ENCODE assay signal across 8 cellular contexts in the genomic region with DNA sequence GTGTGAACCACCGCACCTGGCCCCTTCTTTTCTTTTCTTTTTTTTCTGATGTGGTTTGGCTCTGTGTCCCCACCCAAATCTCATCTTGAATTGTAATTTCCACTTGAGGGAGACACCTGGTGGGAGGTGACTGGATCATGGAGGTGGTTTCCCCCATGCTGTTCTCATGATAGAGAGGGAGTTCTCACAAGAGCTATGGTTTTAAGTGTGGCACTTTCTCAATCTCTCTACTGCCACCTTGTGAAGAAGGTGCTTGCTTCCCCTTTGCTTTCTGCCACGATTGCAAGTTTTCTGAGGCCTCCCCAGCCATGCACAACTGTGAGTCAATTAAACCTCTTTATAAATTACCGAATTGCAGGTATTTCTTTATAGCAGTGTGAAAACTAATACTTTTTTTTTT. TPM values are rescaled to one million over a fixed set of nuclear protein-coding genes. Genes with fewer than 3 reads are reported as not detected.
DNase-seq lines count a peak whose midpoint lies in the region; ATAC-seq and TF ChIP-seq lines count a peak whose summit lies in the region.

No MANE protein-coding gene starts in this region.

- CTCF ChIA-PET in activated CD4-positive, alpha-beta memory T cell treated with anti-CD3 and anti-CD28 coated beads, Interleukin-2, amount 10 ng/mL, durations not matched to agents 7 days and 5 days (lab: Charles Lee): interaction anchor here (0.6 to 2.9 kb wide), 11 partner anchors 8 to 637 kb away, joined by 3 to 12 read pairs (median 4); a partner anchor contains a TSS

- no peak overlapping the region for H2AFZ ChIP-seq in MM.1S (ENCODE audit: low read length)
- H2AFZ ChIP-seq in mesenchymal stem cell (ENCODE audit: low read depth, low read length): no peak overlapping the region

- H3K4me3 Mint-ChIP-seq in activated CD4-positive, alpha-beta memory T cell treated with anti-CD3 and anti-CD28 coated beads, Interleukin-2, amount 10 ng/mL, durations not matched to agents 7 days and 5 days: no peak overlapping the region

- DNase-seq in GM06990 (ENCODE audit: extremely low read depth, insufficient read length) (no peak), MM.1S (peak; percentile 63), mesenchymal stem cell (peak; percentile 41), UCSD-AML1 (lab: John Stamatoyannopoulos, UW; ENCODE audit: unreplicated experiment) (no peak)
- DNase-seq in activated CD4-positive, alpha-beta memory T cell treated with anti-CD3 and anti-CD28 coated beads, Interleukin-2, amount 10 ng/mL, durations not matched to agents 7 days and 5 days: peak; percentile 24
- no peak for DNase-seq in activated CD4-positive, CD25-positive, alpha-beta regulatory T cell (lab: John Stamatoyannopoulos, UW)

- no peak overlapping the region for H3K4me3 ChIP-seq in GM06990 (replicated peaks; ENCODE audit: low read depth, low read length)
- no peak overlapping the region for H3K4me3 ChIP-seq in MM.1S (ENCODE audit: low read length)
- no peak overlapping the region for H3K4me3 ChIP-seq in mesenchymal stem cell (ENCODE audit: insufficient read depth in 1 of 2, low read depth in 1 of 2, low read length in 2 of 2)

- TF ChIP-seq CTCF in GM06990 (IDR thresholded peaks at IDR 0.05; ENCODE audit: insufficient read depth, low read length, poor library complexity, severe bottlenecking) (peak; percentile 44), MM.1S (IDR thresholded peaks at IDR 0.05; ENCODE audit: low read length) (peak; percentile 48)

- H3K36me3 ChIP-seq in GM06990 (ENCODE audit: control insufficient read depth, insufficient read depth, low read length) (no peaks in the 10 kb centered on the region), MM.1S (replicated peaks; ENCODE audit: insufficient read depth, low read length) (no peaks in the 10 kb centered on the region), mesenchymal stem cell (ENCODE audit: control insufficient read depth in 1 of 2, insufficient read depth in 2 of 2, low read depth in 1 of 2, low read length in 2 of 2) (no peaks in the 10 kb centered on the region)

- H3K79me2 ChIP-seq in MM.1S (ENCODE audit: low read length): 0 out of 2 replicates have a peak, but pooled peaks cover under 1% of the 10 kb centered on the region

- no peaks in the 10 kb centered on the region for H3K36me3 Mint-ChIP-seq in activated CD4-positive, alpha-beta memory T cell treated with anti-CD3 and anti-CD28 coated beads, Interleukin-2, amount 10 ng/mL, durations not matched to agents 7 days and 5 days (ENCODE audit: low read depth)

- H2AK5ac ChIP-seq in mesenchymal stem cell (ENCODE audit: low read length, severe bottlenecking): no peak overlapping the region

- no peak overlapping the region for H3K4ac ChIP-seq in mesenchymal stem cell (ENCODE audit: low read depth in 1 of 2, low read length in 2 of 2)

- H4K91ac ChIP-seq in mesenchymal stem cell (ENCODE audit: low read length): no peak overlapping the region

- no peak overlapping the region for H3K9ac ChIP-seq in MM.1S (ENCODE audit: low read length)
- no peak overlapping the region for H3K9ac ChIP-seq in mesenchymal stem cell (ENCODE audit: low read length)

- H4K8ac ChIP-seq in mesenchymal stem cell (ENCODE audit: low read length): no peak overlapping the region

- H3K27ac Mint-ChIP-seq in activated CD4-positive, alpha-beta memory T cell treated with anti-CD3 and anti-CD28 coated beads, Interleukin-2, amount 10 ng/mL, durations not matched to agents 7 days and 5 days: no peak overlapping the region

- H3K27me3 Mint-ChIP-seq in activated CD4-positive, alpha-beta memory T cell treated with anti-CD3 and anti-CD28 coated beads, Interleukin-2, amount 10 ng/mL, durations not matched to agents 7 days and 5 days: peaks cover 8% of the 10 kb centered on the region

- ATAC-seq in GM19328 (IDR thresholded peaks at IDR 0.05; ENCODE audit: unreplicated experiment) (no peak), HG03460 (IDR thresholded peaks at IDR 0.05; ENCODE audit: unreplicated experiment) (no peak)

- H4K20me1 ChIP-seq in MM.1S (ENCODE audit: insufficient read depth, low read length): no peaks in the 10 kb centered on the region

- H3K14ac ChIP-seq in mesenchymal stem cell (ENCODE audit: low read length in 2 of 2): no peak overlapping the region

- no peak overlapping the region for H2BK120ac ChIP-seq in mesenchymal stem cell (ENCODE audit: low read depth, low read length)

- H3K9me3 ChIP-seq in MM.1S (replicated peaks; ENCODE audit: insufficient read depth, low read length) (no peaks in the 10 kb centered on the region), mesenchymal stem cell (ENCODE audit: control insufficient read depth, low read length) (no peaks in the 10 kb centered on the region)

- H3K4me2 ChIP-seq in MM.1S (ENCODE audit: low read depth, low read length) (no peak overlapping the region), mesenchymal stem cell (ENCODE audit: low read length, poor library complexity, severe bottlenecking) (no peak overlapping the region)

- H3K23ac ChIP-seq in mesenchymal stem cell (ENCODE audit: low read length in 2 of 2): no peak overlapping the region

- peaks cover 17% of the 10 kb centered on the region for H3K4me1 Mint-ChIP-seq in activated CD4-positive, alpha-beta memory T cell treated with anti-CD3 and anti-CD28 coated beads, Interleukin-2, amount 10 ng/mL, durations not matched to agents 7 days and 5 days

- H2BK12ac ChIP-seq in mesenchymal stem cell (ENCODE audit: low read length in 2 of 2): no peak overlapping the region

- no peaks in the 10 kb centered on the region for H3K9me2 ChIP-seq in MM.1S (replicated peaks; ENCODE audit: insufficient read depth, low read length)

- H2BK15ac ChIP-seq in mesenchymal stem cell (ENCODE audit: low read depth, poor library complexity, severe bottlenecking): no peak overlapping the region

- POLR2A ChIA-PET in activated CD4-positive, alpha-beta memory T cell treated with anti-CD3 and anti-CD28 coated beads, Interleukin-2, amount 10 ng/mL, durations not matched to agents 7 days and 5 days (lab: Charles Lee): no interaction called here

- no peak overlapping the region for H2BK5ac ChIP-seq in mesenchymal stem cell (ENCODE audit: low read depth, low read length, poor library complexity, severe bottlenecking)

- H3K4me1 ChIP-seq in MM.1S (ENCODE audit: low read length) (peaks cover 12% of the 10 kb centered on the region), mesenchymal stem cell (ENCODE audit: control insufficient read depth, insufficient read depth, low read depth, low read length) (peaks cover 4% of the 10 kb centered on the region)

- H3K79me1 ChIP-seq in mesenchymal stem cell (replicated peaks; ENCODE audit: low read length, poor library complexity, severe bottlenecking): no peaks in the 10 kb centered on the region

- H3K18ac ChIP-seq in mesenchymal stem cell (ENCODE audit: low read depth in 1 of 2, low read length in 2 of 2): no peak overlapping the region

- 67% methylated on average over 2 of the region's 3 CpGs for WGBS in mesenchymal stem cell

- no peaks in the 10 kb centered on the region for H3K27me3 ChIP-seq in GM06990 (replicated peaks; ENCODE audit: control insufficient read depth, insufficient read depth, low read length)
- no peaks in the 10 kb centered on the region for H3K27me3 ChIP-seq in MM.1S (replicated peaks; ENCODE audit: insufficient read depth, low read length)
- no peaks in the 10 kb centered on the region for H3K27me3 ChIP-seq in mesenchymal stem cell (ENCODE audit: control insufficient read depth in 1 of 2, insufficient read depth in 1 of 2, low read length in 2 of 2)

- no peaks in the 10 kb centered on the region for H3K9me3 Mint-ChIP-seq in activated CD4-positive, alpha-beta memory T cell treated with anti-CD3 and anti-CD28 coated beads, Interleukin-2, amount 10 ng/mL, durations not matched to agents 7 days and 5 days

- H3K27ac ChIP-seq in MM.1S (ENCODE audit: low read length) (no peak overlapping the region), mesenchymal stem cell (ENCODE audit: low read length, poor library complexity, severe bottlenecking) (no peak overlapping the region)

- H3F3A ChIP-seq in MM.1S (ENCODE audit: insufficient read depth, low read length): peaks cover 14% of the 10 kb centered on the region; the same call in 1 of the 2 replicates

RNA-seq across cellular contexts. Expression of a gene that starts 4.9 kb away (rescaled TPM):
- 1 to 10 TPM; 1.7 to 1.9 TPM for total RNA-seq in activated CD4-positive, alpha-beta memory T cell treated with anti-CD3 and anti-CD28 coated beads, Interleukin-2, amount 10 ng/mL, durations not matched to agents 7 days and 5 days
- 16.2 TPM for polyA plus RNA-seq in mesenchymal stem cell (2013, experiment 1 of 2)
- 16.3 TPM for polyA plus RNA-seq in mesenchymal stem cell (2013, experiment 2 of 2)

RNA-seq across cellular contexts. Expression of a gene that starts 10.3 kb away (rescaled TPM):
- total RNA-seq in activated CD4-positive, alpha-beta memory T cell treated with anti-CD3 and anti-CD28 coated beads, Interleukin-2, amount 10 ng/mL, durations not matched to agents 7 days and 5 days: 10 to 100 TPM; 48.3 to 54.9 TPM
- 48.9 TPM for polyA plus RNA-seq in mesenchymal stem cell (2013, experiment 1 of 2)
- 48.6 TPM for polyA plus RNA-seq in mesenchymal stem cell (2013, experiment 2 of 2)

RNA-seq across cellular contexts. Expression of a gene that starts 27.6 kb away (rescaled TPM):
- total RNA-seq in activated CD4-positive, alpha-beta memory T cell treated with anti-CD3 and anti-CD28 coated beads, Interleukin-2, amount 10 ng/mL, durations not matched to agents 7 days and 5 days: not detected
- not detected for polyA plus RNA-seq in mesenchymal stem cell (2013, experiment 1 of 2)
- polyA plus RNA-seq in mesenchymal stem cell (2013, experiment 2 of 2): not detected

RNA-seq across cellular contexts. Expression of a gene that starts 33.5 kb away (rescaled TPM):
- 1 to 10 TPM; 5.3 to 5.8 TPM for total RNA-seq in activated CD4-positive, alpha-beta memory T cell treated with anti-CD3 and anti-CD28 coated beads, Interleukin-2, amount 10 ng/mL, durations not matched to agents 7 days and 5 days
- 4.1 TPM for polyA plus RNA-seq in mesenchymal stem cell (2013, experiment 1 of 2)
- 4.0 TPM for polyA plus RNA-seq in mesenchymal stem cell (2013, experiment 2 of 2)

RNA-seq across cellular contexts. Expression of a gene that starts 55.5 kb away (rescaled TPM):
- not detected for total RNA-seq in activated CD4-positive, alpha-beta memory T cell treated with anti-CD3 and anti-CD28 coated beads, Interleukin-2, amount 10 ng/mL, durations not matched to agents 7 days and 5 days
- not detected for polyA plus RNA-seq in mesenchymal stem cell (2013, experiment 1 of 2)
- not detected for polyA plus RNA-seq in mesenchymal stem cell (2013, experiment 2 of 2)

Comparison
In these comparisons a context has a peak if more than half of its experiments do, and no peak if none do; other contexts are left out.
1. DNase-seq: peak in MM.1S (single experiment), activated CD4-positive, alpha-beta memory T cell treated with anti-CD3 and anti-CD28 coated beads, Interleukin-2, amount 10 ng/mL, durations not matched to agents 7 days and 5 days (single experiment) and mesenchymal stem cell (single experiment); none in GM06990 (single experiment), UCSD-AML1 (single experiment) and activated CD4-positive, CD25-positive, alpha-beta regulatory T cell (0 of 4).